ENCODE assay signal across 23 cellular contexts in genomic region chr20:14960837-14961236, GRCh38.
"Had no signal": no experiment of that assay in that cellular context is flagged by ENCODE, and none has a peak within 500 bp of the region (broad histone marks: within the 10 kb centered on the region; RNA-seq: fewer than 3 reads in every experiment).

No MANE protein-coding gene starts in this region.

- H2AFZ ChIP-seq: hepatocyte, neural progenitor cell, parathyroid adenoma had no signal

- ATAC-seq: effector memory CD8-positive, alpha-beta T cell; gastrocnemius medialis; heart left ventricle; left ventricle myocardium superior; lower lobe of right lung; mucosa of descending colon; right lobe of liver; stimulated activated naive CD8-positive, alpha-beta T cell treated with anti-CD3 and anti-CD28 coated beads, Interleukin-15, amount 100 ng/mL, for 72 hours had no signal

- H3K27me3 ChIP-seq: gastrocnemius medialis, heart left ventricle, hepatocyte, neural progenitor cell, right lobe of liver, thyroid gland, vagina had no signal

- H3K9ac ChIP-seq: neural progenitor cell, parathyroid adenoma had no signal

- H3K79me2 ChIP-seq: hepatocyte, parathyroid adenoma had no signal

- H3K36me3 ChIP-seq: gastrocnemius medialis, heart left ventricle, lower lobe of right lung, neural progenitor cell, right lobe of liver, thyroid gland, vagina had no signal

- DNase-seq: cortex of kidney; effector memory CD8-positive, alpha-beta T cell; gastrocnemius medialis; heart left ventricle; islet precursor cell; left ventricle myocardium superior; lower lobe of right lung; mucosa of descending colon; naive B cell; right lobe of liver; small intestine; stimulated activated CD4-positive, alpha-beta T cell treated with anti-CD3 and anti-CD28 coated beads, Interleukin-1b, Interleukin-23, amount 100 ng/mL, for 48 hours; stimulated activated CD4-positive, alpha-beta T cell treated with anti-CD3 and anti-CD28 coated beads, Interleukin-4, amount 100 ng/mL, for 1 hour; stimulated activated CD8-positive, alpha-beta memory T cell treated with anti-CD3 and anti-CD28 coated beads, Interleukin-4, amount 100 ng/mL, for 48 hours; stimulated activated naive CD4-positive, alpha-beta T cell; stimulated activated naive CD8-positive, alpha-beta T cell treated with anti-CD3 and anti-CD28 coated beads, Interleukin-15, amount 100 ng/mL, for 72 hours; thyroid gland; trophoblast cell had no signal

- FAIRE-seq: endometrium, small intestine had no signal

- H3K27ac ChIP-seq: gastrocnemius medialis, heart left ventricle, hepatocyte, lower lobe of right lung, neural progenitor cell, parathyroid adenoma, right lobe of liver, thyroid gland, vagina had no signal

- H3K4me1 ChIP-seq: gastrocnemius medialis, heart left ventricle, thyroid gland had no signal

- H3K9me3 ChIP-seq: gastrocnemius medialis, heart left ventricle, lower lobe of right lung, mucosa of descending colon, right lobe of liver, thyroid gland, vagina had no signal

- H3K4me2 ChIP-seq: hepatocyte, neural progenitor cell had no signal

- H3K4me3 ChIP-seq: gastrocnemius medialis, heart left ventricle, hepatocyte, lower lobe of right lung, mucosa of descending colon, neural progenitor cell, right lobe of liver, thyroid gland, vagina had no signal
